Comparison of ENCODE assay signal across 8 cellular contexts in genomic region chr9:136438909-136439549, GRCh38. TPM values are rescaled to one million over a fixed set of nuclear protein-coding genes. Genes with fewer than 3 reads are reported as not detected.
DNase-seq lines count a peak whose midpoint lies in the region; ATAC-seq and TF ChIP-seq lines count a peak whose summit lies in the region.

No MANE protein-coding gene starts in this region.

- CTCF ChIA-PET in OCI-LY7 (lab: Charles Lee; ENCODE audit: unreplicated experiment): no interaction called here

- peak overlapping the region; percentile 49 for H3K9ac ChIP-seq in rectal smooth muscle tissue (ENCODE audit: low read length)

- DNase-seq in OCI-LY7 (ENCODE audit: low spot score) (peak; percentile 61), glomerular visceral epithelial cell (ENCODE audit: extremely low spot score) (peak; percentile 42), SKM-1 (lab: John Stamatoyannopoulos, UW; ENCODE audit: unreplicated experiment) (no peak), NOMO-1 (lab: John Stamatoyannopoulos, UW; ENCODE audit: unreplicated experiment in 2 of 2) (no peak)
- peak; percentile 51 for DNase-seq in activated T-helper 9 cell treated with anti-CD3 and anti-CD28 coated beads, Interleukin-2, amount 50 U/mL, for 16 hours (ENCODE audit: low read depth)

- POLR2A ChIA-PET in OCI-LY7 (lab: Charles Lee): no interaction called here

- peaks cover 23% of the 10 kb centered on the region for H3K4me1 ChIP-seq in OCI-LY7 (ENCODE audit: insufficient read depth, low read length, poor library complexity, severe bottlenecking)
- peaks cover 11% of the 10 kb centered on the region for H3K4me1 ChIP-seq in rectal smooth muscle tissue (ENCODE audit: control insufficient read depth, insufficient read depth, low read length)

- no peaks in the 10 kb centered on the region for H3K27me3 ChIP-seq in rectal smooth muscle tissue (ENCODE audit: control insufficient read depth, insufficient read depth, low read length)

- H3K4me3 ChIP-seq in OCI-LY7 (ENCODE audit: low read depth, low read length, poor library complexity, severe bottlenecking) (peak overlapping the region; percentile 87), rectal smooth muscle tissue (ENCODE audit: low read length) (peak overlapping the region; percentile 79)

- H2AFZ ChIP-seq in OCI-LY7 (ENCODE audit: low read length): peak overlapping the region; percentile 15; the same call in 1 of the 2 replicates

- no TSS peak for BruUV-seq in OCI-LY7 (replicated peaks; lab: Mats Ljungman, UMichigan)

- H3K79me2 ChIP-seq in OCI-LY7 (ENCODE audit: insufficient read depth, low read depth, low read length): peaks cover 25% of the 10 kb centered on the region; the same call in 1 of the 2 replicates

- H3K4me2 ChIP-seq in OCI-LY7 (ENCODE audit: low read length): peak overlapping the region; percentile 91

- H3K27ac ChIP-seq in OCI-LY7 (ENCODE audit: low read depth, low read length, poor library complexity, severe bottlenecking) (peak overlapping the region; percentile 49), rectal smooth muscle tissue (ENCODE audit: low read depth, low read length) (peak overlapping the region; percentile 52)

- ATAC-seq in GM18517 (IDR thresholded peaks at IDR 0.05; ENCODE audit: unreplicated experiment) (peak; percentile 45), HG02623 (IDR thresholded peaks at IDR 0.05; ENCODE audit: unreplicated experiment) (peak; percentile 47)

- no peak for TF ChIP-seq CTCF in OCI-LY7 (conservative IDR thresholded peaks at IDR 0.05; ENCODE audit: low read length)

- intact Hi-C loops in OCI-LY7 (cut with micrococcal nuclease; ENCODE audit: unreplicated experiment): loop anchor here (1.0 to 2.0 kb wide), 2 partner anchors 39 to 44 kb away; partner anchors contain the start of genes SEC16A and SNAPC4

- H3K9me3 ChIP-seq in OCI-LY7 (ENCODE audit: low read length): no peaks in the 10 kb centered on the region

- peaks cover 8% of the 10 kb centered on the region for H4K20me1 ChIP-seq in OCI-LY7 (ENCODE audit: insufficient read depth, low read length)

- no peaks in the 10 kb centered on the region for H3K9me2 ChIP-seq in OCI-LY7 (ENCODE audit: insufficient read depth, low read length)

- H3K36me3 ChIP-seq in OCI-LY7 (ENCODE audit: insufficient read depth, low read length) (peaks cover 43% of the 10 kb centered on the region; the same call in 1 of the 2 replicates), rectal smooth muscle tissue (ENCODE audit: control insufficient read depth, insufficient read depth, low read length) (peaks cover 18% of the 10 kb centered on the region)

RNA-seq across cellular contexts. Expression of gene INPP5E, which starts 0.6 kb away (rescaled TPM):
- total RNA-seq in OCI-LY7 (2014; rRNA removed; shearing (Covaris generic)): 16.7 and 20.2 TPM in 2 replicates
- total RNA-seq in OCI-LY7 (2022): 21.3 and 27.8 TPM in 2 replicates

RNA-seq across cellular contexts. Expression of gene PMPCA, which starts 28.6 kb away (rescaled TPM):
- 53.3 and 60.4 TPM in 2 replicates for total RNA-seq in OCI-LY7 (2014; rRNA removed; shearing (Covaris generic))
- 76.1 and 76.4 TPM in 2 replicates for total RNA-seq in OCI-LY7 (2022)

RNA-seq across cellular contexts. Expression of gene ENTR1, which starts 28.6 kb away (rescaled TPM):
- 87.2 and 103 TPM in 2 replicates for total RNA-seq in OCI-LY7 (2014; rRNA removed; shearing (Covaris generic))
- 102 and 109 TPM in 2 replicates for total RNA-seq in OCI-LY7 (2022)

RNA-seq across cellular contexts. Expression of gene SNAPC4, which starts 39.1 kb away (rescaled TPM):
- total RNA-seq in OCI-LY7 (2014; rRNA removed; shearing (Covaris generic)): 10.2 and 13.4 TPM in 2 replicates
- 15.4 and 16.8 TPM in 2 replicates for total RNA-seq in OCI-LY7 (2022)

RNA-seq across cellular contexts. Expression of gene SEC16A, which starts 43.8 kb away (rescaled TPM):
- 15.5 and 23.7 TPM in 2 replicates for total RNA-seq in OCI-LY7 (2014; rRNA removed; shearing (Covaris generic))
- total RNA-seq in OCI-LY7 (2022): 52.0 and 60.1 TPM in 2 replicates

Comparison
In these comparisons a context has a peak if more than half of its experiments do, and no peak if none do; other contexts are left out.
1. DNase-seq: peak in OCI-LY7 (single experiment), activated T-helper 9 cell treated with anti-CD3 and anti-CD28 coated beads, Interleukin-2, amount 50 U/mL, for 16 hours (single experiment) and glomerular visceral epithelial cell (single experiment); none in SKM-1 (single experiment) and NOMO-1 (0 of 2).